In genomic region chr14:27199272-27199671, GRCh38 we compare ENCODE assay signal across 8 cellular contexts.
"Had no signal": no experiment of that assay in that cellular context is flagged by ENCODE, and none has a peak within 500 bp of the region (broad histone marks: within the 10 kb centered on the region; RNA-seq: fewer than 3 reads in every experiment).

No MANE protein-coding gene starts in this region.

- DNase-seq: GDM1, GF-D8 had no signal

- FAIRE-seq: G401.6, GM12878, GM12891, GM12892, GM18507, GM19239 had no signal

- H3K4me3 ChIP-seq: GM12878 had no signal

- ATAC-seq: GM12878 had no signal
